Comparison of ENCODE assay signal across 8 cellular contexts in the genomic region with DNA sequence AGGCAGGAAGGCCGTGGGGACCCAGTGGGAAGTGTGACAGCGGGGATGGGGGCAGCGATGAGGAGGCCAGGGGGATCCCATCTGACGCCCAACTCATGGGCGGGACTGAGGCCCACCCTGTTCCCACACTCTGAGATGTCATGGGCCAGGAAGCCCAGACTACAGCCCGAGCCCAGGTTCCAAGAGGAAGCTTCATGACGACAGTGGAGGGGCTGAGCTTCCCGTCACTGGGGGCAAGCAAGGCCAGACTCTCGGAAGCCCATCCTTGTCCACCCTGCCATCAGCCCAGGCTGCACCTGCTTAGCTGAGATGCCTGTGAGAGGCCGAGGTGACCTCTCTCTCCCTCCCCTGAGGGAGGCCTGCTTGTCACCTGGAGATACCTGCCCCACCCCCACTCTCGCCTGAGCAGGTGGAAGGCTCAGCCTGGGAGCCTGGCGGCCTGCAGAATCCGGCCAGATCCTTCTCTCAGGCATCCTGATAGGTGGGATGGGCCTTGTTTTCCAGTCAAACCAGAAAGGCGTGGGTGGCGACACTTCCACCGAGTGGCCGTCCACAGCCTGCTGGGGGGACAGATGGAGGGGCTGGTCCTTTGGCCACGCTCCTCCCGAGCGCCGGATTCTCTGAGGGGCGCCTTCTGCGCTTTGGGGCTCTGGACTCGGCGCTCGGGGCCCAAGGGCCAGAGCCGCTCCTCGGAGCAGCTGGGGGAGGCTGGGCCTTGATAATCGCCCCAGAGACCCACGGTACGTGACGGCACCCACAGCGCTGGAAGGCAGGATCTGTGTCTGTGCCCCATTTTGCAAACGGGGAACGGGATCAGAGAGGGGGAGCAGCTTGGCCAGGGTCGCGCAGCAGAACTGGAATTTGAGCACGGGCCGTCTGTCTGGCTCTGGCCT. TPM values are rescaled to one million over a fixed set of nuclear protein-coding genes. Genes with fewer than 3 reads are reported as not detected.
DNase-seq lines count a peak whose midpoint lies in the region; ATAC-seq, FAIRE-seq and TF ChIP-seq lines count a peak whose summit lies in the region.

No MANE protein-coding gene starts in this region.

- H3K36me3 ChIP-seq in GM12878 (ENCODE audit: control insufficient read depth in 2 of 2, insufficient read depth in 2 of 2, low read length in 1 of 2): peaks cover 4 to 9% of the 10 kb centered on the region in 2 experiments; a peak in 3 of 4 replicates
- peaks cover 0 to 6% of the 10 kb centered on the region in 2 donors for H3K36me3 ChIP-seq in lung (ENCODE audit: control insufficient read depth in 2 of 2, insufficient read depth in 2 of 2, low read length in 2 of 2)

- RAD21 ChIA-PET in GM12878 (lab: Charles Lee; ENCODE audit: unreplicated experiment): interaction anchor here (0.6 to 1.6 kb wide), 3 partner anchors 47 to 1085 kb away, joined by 3 to 5 read pairs (median 4); a partner anchor contains a TSS

- CTCF ChIA-PET in GM12878 (lab: Yijun Ruan, JAX): interaction anchor here (0.6 to 1.3 kb wide), 2 partner anchors 53 to 78 kb away, joined by 3 to 5 read pairs; no protein-coding TSS in a partner anchor

- H3K4me1 ChIP-seq in GM12878 (ENCODE audit: control insufficient read depth, insufficient read depth, low read length) (peaks cover 29% of the 10 kb centered on the region), lung (ENCODE audit: control insufficient read depth in 2 of 2, insufficient read depth in 2 of 2, low read length in 2 of 2) (peaks cover 24 to 55% of the 10 kb centered on the region in 2 donors)

- H3K27ac ChIP-seq in GM12878 (ENCODE audit: control insufficient read depth, insufficient read depth): no peak overlapping the region; the same call in 1 of the 2 replicates
- H3K27ac ChIP-seq in lung (ENCODE audit: low read depth in 1 of 2, low read length in 1 of 2): peak overlapping the region; percentile 87 to 95

- DNase-seq in activated T-cell treated with anti-CD3 and anti-CD28 coated beads, Interleukin-2, amount 50 U/mL, for 24 hours: no peak
- no peak for DNase-seq in activated T-cell treated with anti-CD3 and anti-CD28 coated beads, Interleukin-2, amount 50 U/mL, for 4 hours
- DNase-seq in GM12878 (ENCODE audit: low read depth, low spot score) (no peak), lung (ENCODE audit: low spot score) (no peak), ureter (ENCODE audit: low spot score) (peak; percentile 81), NCI-H2171 treated with DMSO at 0.1 percent for 48 hours (lab: John Stamatoyannopoulos, UW) (no peak), NK-92 (lab: John Stamatoyannopoulos, UW; ENCODE audit: unreplicated experiment) (no peak), KG1 (lab: John Stamatoyannopoulos, UW) (no peak)

- no peak for FAIRE-seq in GM12878 (lab: Jason Lieb, UNC)

- TF ChIP-seq RAD21 in GM12878 (IDR thresholded peaks at IDR 0.05; ENCODE audit: insufficient read depth, low read depth, low read length): no peak

- peaks cover 52% of the 10 kb centered on the region for H3K4me1 Mint-ChIP-seq in activated T-cell treated with anti-CD3 and anti-CD28 coated beads, Interleukin-2, amount 50 U/mL, for 24 hours (ENCODE audit: low read depth)
- peaks cover 38% of the 10 kb centered on the region for H3K4me1 Mint-ChIP-seq in activated T-cell treated with anti-CD3 and anti-CD28 coated beads, Interleukin-2, amount 50 U/mL, for 4 hours (ENCODE audit: low read depth)

- peaks cover 14% of the 10 kb centered on the region for H4K20me1 ChIP-seq in GM12878 (ENCODE audit: control insufficient read depth, insufficient read depth)

- intact Hi-C loops in GM12878 (cut with micrococcal nuclease; ENCODE audit: unreplicated experiment): loop anchor here (10.0 kb wide), 1 partner anchor 123 kb away; a partner anchor contains a TSS

- SMC1A ChIA-PET in GM12878 (lab: Charles Lee; ENCODE audit: uncharacterized antibody, unreplicated experiment): interaction anchor here (1.9 to 2.7 kb wide), 2 partner anchors 47 to 48 kb away, joined by 6 to 9 read pairs; no protein-coding TSS in a partner anchor

- H3K4me2 ChIP-seq in GM12878 (ENCODE audit: control insufficient read depth, insufficient read depth): peak overlapping the region; percentile 98

- H3K4me3 Mint-ChIP-seq in activated T-cell treated with anti-CD3 and anti-CD28 coated beads, Interleukin-2, amount 50 U/mL, for 24 hours: peak overlapping the region; percentile 89
- no peak overlapping the region for H3K4me3 Mint-ChIP-seq in activated T-cell treated with anti-CD3 and anti-CD28 coated beads, Interleukin-2, amount 50 U/mL, for 4 hours

- H3K27me3 Mint-ChIP-seq in activated T-cell treated with anti-CD3 and anti-CD28 coated beads, Interleukin-2, amount 50 U/mL, for 24 hours: no peaks in the 10 kb centered on the region
- no peaks in the 10 kb centered on the region for H3K27me3 Mint-ChIP-seq in activated T-cell treated with anti-CD3 and anti-CD28 coated beads, Interleukin-2, amount 50 U/mL, for 4 hours (ENCODE audit: low read depth)

- peaks cover 80% of the 10 kb centered on the region for H3K79me2 ChIP-seq in GM12878 (ENCODE audit: control insufficient read depth, insufficient read depth, low read length)

- in situ Hi-C loops in GM12878 (cut with MboI): loop anchor here (5.0 kb wide), 1 partner anchor 70 kb away; no protein-coding TSS in a partner anchor

- 53% methylated on average over 39 of the region's 39 CpGs for whole genome bisulfite sequencing in GM12878 (ENCODE audit: insufficient coverage, insufficient replicate concordance, low lambda C conversion rate, missing lambda C conversion rate)
- WGBS in lung, 2 donors: 61 to 74% methylated on average over 39 of the region's 39 CpGs

- peak; percentile 40; the same call in 1 of the 2 replicates for TF ChIP-seq POLR2A in GM12878 (IDR thresholded peaks at IDR 0.05; ENCODE audit: low read depth, low read length)

- H3K9me3 ChIP-seq in GM12878 (replicated peaks; ENCODE audit: control insufficient read depth, insufficient read depth, low read length) (no peaks in the 10 kb centered on the region), lung (ENCODE audit: control insufficient read depth in 2 of 2, insufficient read depth in 1 of 2, low read length in 1 of 2) (no peaks in the 10 kb centered on the region)

- H3K27me3 ChIP-seq in GM12878 (replicated peaks in 1 of 2; ENCODE audit: control insufficient read depth in 2 of 2, insufficient read depth in 2 of 2, low read length in 1 of 2) (no peaks in the 10 kb centered on the region), lung (ENCODE audit: control insufficient read depth, insufficient read depth) (no peaks in the 10 kb centered on the region)

- H3K9me3 Mint-ChIP-seq in activated T-cell treated with anti-CD3 and anti-CD28 coated beads, Interleukin-2, amount 50 U/mL, for 24 hours: no peaks in the 10 kb centered on the region
- no peaks in the 10 kb centered on the region for H3K9me3 Mint-ChIP-seq in activated T-cell treated with anti-CD3 and anti-CD28 coated beads, Interleukin-2, amount 50 U/mL, for 4 hours

- peak overlapping the region; percentile 75 for H3K9ac ChIP-seq in GM12878 (ENCODE audit: control insufficient read depth, insufficient read depth, low read length)

- peaks cover 40% of the 10 kb centered on the region for H3K36me3 Mint-ChIP-seq in activated T-cell treated with anti-CD3 and anti-CD28 coated beads, Interleukin-2, amount 50 U/mL, for 24 hours (ENCODE audit: low read depth)
- H3K36me3 Mint-ChIP-seq in activated T-cell treated with anti-CD3 and anti-CD28 coated beads, Interleukin-2, amount 50 U/mL, for 4 hours (ENCODE audit: insufficient read depth): peaks cover 3% of the 10 kb centered on the region

- H2AFZ ChIP-seq in GM12878 (ENCODE audit: control insufficient read depth, low read depth, low read length): no peak overlapping the region

- BruUV-seq in GM12878 (replicated peaks; lab: Mats Ljungman, UMichigan): no TSS peak

- no peak for TF ChIP-seq EP300 in GM12878 (IDR thresholded peaks at IDR 0.05; ENCODE audit: borderline replicate concordance in 1 of 2, control insufficient read depth in 1 of 2, low read depth in 2 of 2, low read length in 2 of 2)

- H3K4me3 ChIP-seq in GM12878 (peak overlapping the region; percentile 58; the same call in 1 of the 2 replicates), lung (no peak overlapping the region)

- POLR2A ChIA-PET in GM12878 (lab: Charles Lee): interaction anchor here (0.5 to 2.5 kb wide), 3 partner anchors 15 to 76 kb away, joined by 3 to 8 read pairs (median 3); a partner anchor contains a TSS

- ATAC-seq in activated T-cell treated with anti-CD3 and anti-CD28 coated beads, Interleukin-2, amount 50 U/mL, for 4 hours: no peak
- ATAC-seq in GM12878 (no peak), lung (ENCODE audit: insufficient read depth, low FRiP score) (no peak)

- TF ChIP-seq CTCF in GM12878 (IDR thresholded peaks at IDR 0.05 in 2 of 3, conservative IDR thresholded peaks at IDR 0.05 in 1 of 3; ENCODE audit: control insufficient read depth in 2 of 3, extremely low read depth in 1 of 3, insufficient read depth in 1 of 3, low read depth in 3 of 3, low read length in 3 of 3) (no peak), lung (IDR thresholded peaks at IDR 0.05; ENCODE audit: control extremely low read depth, extremely low read depth) (no peak)

- peak overlapping the region; percentile 93 for H3K27ac Mint-ChIP-seq in activated T-cell treated with anti-CD3 and anti-CD28 coated beads, Interleukin-2, amount 50 U/mL, for 24 hours

RNA-seq across cellular contexts. Expression of a gene that starts 4.8 kb away (rescaled TPM):
- total RNA-seq in activated T-cell treated with anti-CD3 and anti-CD28 coated beads, Interleukin-2, amount 50 U/mL, for 4 hours: 10 to 100 TPM; 46.6 to 49.6 (median 47.4) TPM
- 20.9 and 24.8 TPM in 2 replicates for total RNA-seq in GM12878 (2013; cell fraction: nucleolus; rRNA removed)
- 10.6 and 15.9 TPM in 2 replicates for total RNA-seq in GM12878 (2014; rRNA removed)
- total RNA-seq in GM12878 (2014; rRNA removed; fragmentation: Illumina TruSeq; extraction: Trizol): 3.2 TPM in 2 replicates
- 40.0 and 42.4 TPM in 2 replicates for total RNA-seq in GM12878 (2021)
- 2.2 TPM for polyA plus RNA-seq in GM12878 (2011; ENCODE audit: low read depth)
- 0.84 and 2.5 TPM in 2 replicates for polyA plus RNA-seq in GM12878 (2011; rRNA removed)
- polyA plus RNA-seq in GM12878 (2011; cell fraction: cytosol; rRNA removed): 4.5 and 7.6 TPM in 2 replicates
- 12.8 and 18.3 TPM in 2 replicates for polyA plus RNA-seq in GM12878 (2011; cell fraction: nucleus; rRNA removed)
- 14.1 and 15.9 TPM in 2 replicates for polyA plus RNA-seq in GM12878 (2012)
- polyA plus RNA-seq in GM12878 (2014; fragmentation: Illumina TruSeq; extraction: Trizol): 4.1 and 5.9 TPM in 2 replicates
- under 1 TPM; 0.26 to 0.73 TPM for polyA plus RNA-seq in GM12878 (2014; fragmentation: Nextera tagmentation; extraction: Ambion mirVana)
- 16.2 and 22.2 TPM in 2 replicates for polyA plus RNA-seq in GM12878 (2014; rRNA removed)
- polyA plus RNA-seq in GM12878 (2016; fragmentation: Nextera tagmentation; extraction: Ambion mirVana): 10 to 100 TPM in 1 of 2 experiments, 1 to 10 TPM in 1; 2.0 to 10.1 TPM
- 3.6 and 6.5 TPM in 2 replicates for polyA minus RNA-seq in GM12878 (2011; rRNA and poly(A)+ RNA removed)
- polyA minus RNA-seq in GM12878 (2011; cell fraction: cytosol; rRNA and poly(A)+ RNA removed): 12.4 and 12.8 TPM in 2 replicates
- 3.6 and 4.7 TPM in 2 replicates for polyA minus RNA-seq in GM12878 (2011; cell fraction: nucleus; rRNA and poly(A)+ RNA removed)
- 10 to 100 TPM; 19.0 to 68.0 TPM for total RNA-seq in lung
- 10 to 100 TPM; 13.4 to 20.1 TPM for polyA plus RNA-seq in lung
- 63.8 TPM for total RNA-seq in ureter

RNA-seq across cellular contexts. Expression of a gene that starts 54.4 kb away (rescaled TPM):
- total RNA-seq in activated T-cell treated with anti-CD3 and anti-CD28 coated beads, Interleukin-2, amount 50 U/mL, for 4 hours: 10 to 100 TPM; 33.9 to 37.0 (median 35.3) TPM
- 20.6 and 22.2 TPM in 2 replicates for total RNA-seq in GM12878 (2013; cell fraction: nucleolus; rRNA removed)
- total RNA-seq in GM12878 (2014; rRNA removed) (17.8 and 22.0 TPM in 2 replicates), GM12878 (2014; rRNA removed; fragmentation: Illumina TruSeq; extraction: Trizol) (5.7 and 10.6 TPM in 2 replicates), GM12878 (2021) (23.2 and 25.1 TPM in 2 replicates), lung (10 to 100 TPM; 26.7 to 46.2 TPM), ureter (27.3 TPM)
- polyA plus RNA-seq in GM12878 (2011; ENCODE audit: low read depth): 12.1 TPM
- polyA plus RNA-seq in GM12878 (2011; rRNA removed) (2.7 and 7.7 TPM in 2 replicates), GM12878 (2014; fragmentation: Illumina TruSeq; extraction: Trizol) (5.4 and 9.6 TPM in 2 replicates), GM12878 (2014; fragmentation: Nextera tagmentation; extraction: Ambion mirVana) (under 1 TPM; 0.13 to 0.40 TPM), GM12878 (2014; rRNA removed) (17.9 and 23.1 TPM in 2 replicates), GM12878 (2016; fragmentation: Nextera tagmentation; extraction: Ambion mirVana) (10 to 100 TPM; 12.0 to 13.5 TPM), lung (10 to 100 TPM in 1 of 2 donors, 1 to 10 TPM in 1; 9.9 to 16.5 TPM)
- 11.0 and 13.0 TPM in 2 replicates for polyA plus RNA-seq in GM12878 (2011; cell fraction: cytosol; rRNA removed)
- polyA plus RNA-seq in GM12878 (2011; cell fraction: nucleus; rRNA removed): 16.1 and 32.0 TPM in 2 replicates
- 15.2 and 24.4 TPM in 2 replicates for polyA plus RNA-seq in GM12878 (2012)
- 4.2 and 14.1 TPM in 2 replicates for polyA minus RNA-seq in GM12878 (2011; rRNA and poly(A)+ RNA removed)
- polyA minus RNA-seq in GM12878 (2011; cell fraction: cytosol; rRNA and poly(A)+ RNA removed): 4.5 and 4.8 TPM in 2 replicates
- 14.3 and 19.8 TPM in 2 replicates for polyA minus RNA-seq in GM12878 (2011; cell fraction: nucleus; rRNA and poly(A)+ RNA removed)
